ENCODE assay signal across 26 cellular contexts in genomic region chr3:106821801-106822200, GRCh38.
"Had no signal": no experiment of that assay in that cellular context is flagged by ENCODE, and none has a peak within 500 bp of the region (broad histone marks: within the 10 kb centered on the region; RNA-seq: fewer than 3 reads in every experiment).

No MANE protein-coding gene starts in this region.

- FAIRE-seq: islet of Langerhans, kidney, pancreas, small intestine had no signal

- H3K4me1 ChIP-seq: lower lobe of right lung, pancreas, prostate gland, spleen, suprapubic skin, uterus had no signal

- ATAC-seq: left colon; left lung; lower lobe of right lung; naive thymus-derived CD4-positive, alpha-beta T cell; natural killer cell treated with Interleukin-12 subunit alpha and Interleukin-12 subunit beta and Interleukin-15 and Interleukin-18, amount 100 ng/mL, for 72 hours; right cardiac atrium; sciatic nerve; stimulated activated effector memory CD8-positive, alpha-beta T cell treated with anti-CD3 and anti-CD28 coated beads, Interleukin-12 subunit alpha, Interleukin-12 subunit beta, amount 100 ng/mL, for 72 hours had no signal

- H3K4me3 ChIP-seq: left lung, lower lobe of right lung, pancreas, prostate gland, spleen, suprapubic skin, thoracic aorta, tibial artery, uterus had no signal

- H3K27me3 ChIP-seq: left lung, pancreas, spleen, suprapubic skin, tibial artery, uterus had no signal

- H3K9me3 ChIP-seq: left lung, lower lobe of right lung, pancreas, prostate gland, spleen, suprapubic skin, thoracic aorta, tibial artery, uterus had no signal

- DNase-seq: hypothalamus; immature natural killer cell; left colon; lower lobe of right lung; mammary epithelial cell; mesendoderm; naive thymus-derived CD4-positive, alpha-beta T cell; retina; right cardiac atrium; small intestine; spleen; stimulated activated CD4-positive, alpha-beta T cell treated with anti-CD3 and anti-CD28 coated beads, Interleukin-4, amount 100 ng/mL, for 24 hours; stimulated activated naive CD4-positive, alpha-beta T cell; tibial artery; trophoblast cell; uterus had no signal

- H3K27ac ChIP-seq: left lung, lower lobe of right lung, pancreas, prostate gland, spleen, suprapubic skin, thoracic aorta, tibial artery, uterus had no signal

- H3K36me3 ChIP-seq: left lung, lower lobe of right lung, pancreas, prostate gland, spleen, suprapubic skin, thoracic aorta, tibial artery, uterus had no signal
